ENCODE assay signal across 16 cellular contexts in genomic region chr19:55325172-55325571, GRCh38. TPM values are rescaled to one million over a fixed set of nuclear protein-coding genes. Genes with fewer than 3 reads are reported as not detected.
DNase-seq lines count a peak whose midpoint lies in the region; ATAC-seq and TF ChIP-seq lines count a peak whose summit lies in the region.
"Had no signal": no experiment of that assay in that cellular context is flagged by ENCODE, and none has a peak within 500 bp of the region (broad histone marks: within the 10 kb centered on the region; RNA-seq: fewer than 3 reads in every experiment).

Gene TMEM150B, minus strand, starts transcription at chr19:55325341. Its CDS starts 4,305 bp downstream, at chr19:55321036.

- H3K36me3 ChIP-seq in upper lobe of right lung, result no peaks in the 10 kb centered on the region
- H3K36me3 ChIP-seq: ascending aorta, colonic mucosa, esophagus muscularis mucosa, suprapubic skin had no signal

- DNase-seq in left ventricle myocardium superior (no peak), left cardiac atrium (no peak), UCSD-AML1 (lab: John Stamatoyannopoulos, UW; ENCODE audit: unreplicated experiment) (peak; percentile 55), mucosa of gallbladder (ENCODE audit: low spot score) (no peak), upper lobe of right lung (no peak)
- DNase-seq: activated CD4-positive, alpha-beta T cell treated with anti-CD3 and anti-CD28 coated beads for 1 hour; activated T-cell treated with anti-CD3 and anti-CD28 coated beads, Interleukin-2, amount 50 U/mL, for 72 hours; colonic mucosa; PC-3 had no signal

- no peak for TF ChIP-seq CTCF in upper lobe of right lung (IDR thresholded peaks at IDR 0.05)

- no peaks in the 10 kb centered on the region for H3K27me3 ChIP-seq in upper lobe of right lung
- H3K27me3 ChIP-seq: ascending aorta, colonic mucosa had no signal

- peak within 1 kb of the TSS; percentile 55 for H3K27ac ChIP-seq in upper lobe of right lung
- H3K27ac ChIP-seq: colonic mucosa, parathyroid adenoma, suprapubic skin had no signal

- intact Hi-C loops in left ventricle myocardium superior (cut with micrococcal nuclease), result no loop called here
- intact Hi-C loops in left cardiac atrium (cut with DNase I), result no loop called here
- intact Hi-C loops in upper lobe of right lung (cut with DNase I), result no loop called here

- H3K4me1 ChIP-seq in upper lobe of right lung, result no peaks in the 10 kb centered on the region
- H3K4me1 ChIP-seq: colonic mucosa, esophagus muscularis mucosa, parathyroid adenoma, suprapubic skin had no signal

- peak within 1 kb of the TSS; percentile 33 for H3K4me3 ChIP-seq in upper lobe of right lung
- H3K4me3 ChIP-seq: ascending aorta, colonic mucosa, esophagus muscularis mucosa, suprapubic skin had no signal

- ATAC-seq in left ventricle myocardium superior (peak; percentile 26), left cardiac atrium (no peak), upper lobe of right lung (peak; percentile 42), HG02840 (IDR thresholded peaks at IDR 0.05; ENCODE audit: low FRiP score, unreplicated experiment) (no peak), HG02610 (IDR thresholded peaks at IDR 0.05; ENCODE audit: unreplicated experiment) (no peak), GM19023 (IDR thresholded peaks at IDR 0.05; ENCODE audit: unreplicated experiment) (no peak)
- ATAC-seq: activated T-cell treated with anti-CD3 and anti-CD28 coated beads, Interleukin-2, amount 50 U/mL, for 72 hours; PC-3 had no signal

- no peaks in the 10 kb centered on the region for H3K9me3 ChIP-seq in upper lobe of right lung
- H3K9me3 ChIP-seq: ascending aorta, colonic mucosa, esophagus muscularis mucosa, suprapubic skin had no signal

RNA-seq across cellular contexts. Expression of gene TMEM150B, which starts in this region (rescaled TPM):
- total RNA-seq in left ventricle myocardium superior, result 1.2 TPM
- total RNA-seq in left cardiac atrium, result 1 to 10 TPM; 3.1 to 3.6 TPM
- total RNA-seq in mucosa of gallbladder, result 10.1 TPM
- 23.9 TPM for total RNA-seq in upper lobe of right lung
- total RNA-seq: activated T-cell treated with anti-CD3 and anti-CD28 coated beads, Interleukin-2, amount 50 U/mL, for 72 hours; ascending aorta; PC-3; suprapubic skin had no signal

Comparison
In these comparisons a context has a peak if more than half of its experiments do, and no peak if none do; other contexts are left out.
1. ATAC-seq: peak in left ventricle myocardium superior (single experiment) and upper lobe of right lung (single experiment); none in left cardiac atrium (0 of 2), HG02840 (single experiment), HG02610 (single experiment) and GM19023 (single experiment).